Comparison of ENCODE assay signal across 1 cellular context in the genomic region with DNA sequence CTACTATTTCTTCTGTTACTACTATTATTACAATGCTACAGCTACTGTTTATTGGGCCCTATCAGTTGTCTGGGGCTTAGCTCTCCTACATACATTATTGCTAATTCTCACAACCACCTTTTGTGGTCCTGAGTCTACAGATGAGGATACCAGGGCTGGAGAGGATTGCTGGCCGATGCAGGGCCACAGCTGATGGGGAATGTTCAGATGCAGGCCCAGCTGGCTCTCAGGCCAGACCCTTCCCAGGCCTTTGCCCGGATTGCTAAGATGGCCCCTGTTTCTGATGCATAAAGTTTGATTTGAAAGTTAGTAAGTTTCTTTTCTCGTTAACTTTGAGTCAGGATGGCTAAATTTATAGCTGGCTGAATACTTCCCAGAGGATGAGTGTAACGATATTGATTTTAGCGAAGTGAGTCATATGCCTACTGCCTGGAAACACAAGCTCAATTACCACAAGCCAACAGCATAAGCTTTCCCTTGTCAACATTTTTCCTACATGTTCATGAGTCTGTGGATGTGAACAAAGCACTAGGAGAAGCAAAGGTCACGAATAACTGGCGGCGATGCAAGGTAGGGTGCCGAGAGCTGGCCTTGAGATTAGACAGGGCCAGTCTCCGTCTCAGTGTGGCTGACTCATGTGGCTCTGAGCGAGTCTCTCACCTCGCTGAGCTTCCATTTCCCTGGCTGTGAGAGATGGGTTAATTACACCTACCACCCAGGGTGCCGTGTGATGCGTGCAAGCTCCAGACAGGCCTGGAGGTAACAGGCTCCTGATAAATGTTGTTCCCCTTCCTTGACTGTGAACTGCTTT.
TF ChIP-seq lines count a peak whose summit lies in the region.

No MANE protein-coding gene starts in this region.

TF ChIP-seq in HepG2, 621 proteins besides CTCF, POLR2A, EP300 and RAD21 (continued from another document and continues in another):
- TF ChIP-seq, protein P1, sequence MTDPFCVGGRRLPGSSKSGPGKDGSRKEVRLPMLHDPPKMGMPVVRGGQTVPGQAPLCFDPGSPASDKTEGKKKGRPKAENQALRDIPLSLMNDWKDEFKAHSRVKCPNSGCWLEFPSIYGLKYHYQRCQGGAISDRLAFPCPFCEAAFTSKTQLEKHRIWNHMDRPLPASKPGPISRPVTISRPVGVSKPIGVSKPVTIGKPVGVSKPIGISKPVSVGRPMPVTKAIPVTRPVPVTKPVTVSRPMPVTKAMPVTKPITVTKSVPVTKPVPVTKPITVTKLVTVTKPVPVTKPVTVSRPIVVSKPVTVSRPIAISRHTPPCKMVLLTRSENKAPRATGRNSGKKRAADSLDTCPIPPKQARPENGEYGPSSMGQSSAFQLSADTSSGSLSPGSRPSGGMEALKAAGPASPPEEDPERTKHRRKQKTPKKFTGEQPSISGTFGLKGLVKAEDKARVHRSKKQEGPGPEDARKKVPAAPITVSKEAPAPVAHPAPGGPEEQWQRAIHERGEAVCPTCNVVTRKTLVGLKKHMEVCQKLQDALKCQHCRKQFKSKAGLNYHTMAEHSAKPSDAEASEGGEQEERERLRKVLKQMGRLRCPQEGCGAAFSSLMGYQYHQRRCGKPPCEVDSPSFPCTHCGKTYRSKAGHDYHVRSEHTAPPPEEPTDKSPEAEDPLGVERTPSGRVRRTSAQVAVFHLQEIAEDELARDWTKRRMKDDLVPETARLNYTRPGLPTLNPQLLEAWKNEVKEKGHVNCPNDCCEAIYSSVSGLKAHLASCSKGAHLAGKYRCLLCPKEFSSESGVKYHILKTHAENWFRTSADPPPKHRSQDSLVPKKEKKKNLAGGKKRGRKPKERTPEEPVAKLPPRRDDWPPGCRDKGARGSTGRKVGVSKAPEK (CRISPR knock-in tag; IDR thresholded peaks at IDR 0.05; ENCODE audit: borderline replicate concordance) = 0 out of 2 replicates have a peak, but pooled peaks have one; percentile 76
- TF ChIP-seq, protein P2, sequence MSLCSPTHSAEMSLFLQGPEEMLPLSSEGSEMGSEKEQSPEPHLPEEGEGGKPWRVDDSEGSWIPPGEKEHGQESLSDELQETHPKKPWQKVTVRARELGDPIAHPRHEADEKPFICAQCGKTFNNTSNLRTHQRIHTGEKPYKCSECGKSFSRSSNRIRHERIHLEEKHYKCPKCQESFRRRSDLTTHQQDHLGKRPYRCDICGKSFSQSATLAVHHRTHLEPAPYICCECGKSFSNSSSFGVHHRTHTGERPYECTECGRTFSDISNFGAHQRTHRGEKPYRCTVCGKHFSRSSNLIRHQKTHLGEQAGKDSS (CRISPR knock-in tag; IDR thresholded peaks at IDR 0.05; ENCODE audit: borderline replicate concordance, low read depth) = no peak; the same call in 1 of the 2 replicates
- TF ChIP-seq, protein P3, sequence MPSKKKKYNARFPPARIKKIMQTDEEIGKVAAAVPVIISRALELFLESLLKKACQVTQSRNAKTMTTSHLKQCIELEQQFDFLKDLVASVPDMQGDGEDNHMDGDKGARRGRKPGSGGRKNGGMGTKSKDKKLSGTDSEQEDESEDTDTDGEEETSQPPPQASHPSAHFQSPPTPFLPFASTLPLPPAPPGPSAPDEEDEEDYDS (CRISPR knock-in tag; IDR thresholded peaks at IDR 0.05) = peak; percentile 15; the same call in 1 of the 2 replicates
- TF ChIP-seq TBX3 (IDR thresholded peaks at IDR 0.05; ENCODE audit: borderline replicate concordance) (peak; percentile 68; the same call in 1 of the 2 replicates), ZBTB38 (CRISPR knock-in tag; IDR thresholded peaks at IDR 0.05) (peak; percentile 35; the same call in 1 of the 2 replicates), SMYD3 (CRISPR knock-in tag; IDR thresholded peaks at IDR 0.05) (no peak), ZNF75D (CRISPR knock-in tag; IDR thresholded peaks at IDR 0.05; ENCODE audit: borderline replicate concordance) (no peak), DPF2 (CRISPR knock-in tag; IDR thresholded peaks at IDR 0.05; ENCODE audit: borderline replicate concordance, low read depth) (peak; percentile 66; the same call in 1 of the 2 replicates), ELF1 (CRISPR knock-in tag; IDR thresholded peaks at IDR 0.05) (no peak), NR2F6 (IDR thresholded peaks at IDR 0.05) (peak; percentile 90), NR2F6 (CRISPR knock-in tag; IDR thresholded peaks at IDR 0.05) (peak; percentile 96), ZBTB42 (CRISPR knock-in tag; IDR thresholded peaks at IDR 0.05) (no peak), ZNF335 (CRISPR knock-in tag; IDR thresholded peaks at IDR 0.05) (peak; percentile 53; the same call in 1 of the 2 replicates), ZNF136 (CRISPR knock-in tag; IDR thresholded peaks at IDR 0.05; ENCODE audit: low read depth) (no peak), HNF4G (IDR thresholded peaks at IDR 0.05; ENCODE audit: borderline replicate concordance, low read depth, low read length) (peak; percentile 55; the same call in 1 of the 2 replicates), HNF4G (CRISPR knock-in tag; IDR thresholded peaks at IDR 0.05; ENCODE audit: borderline replicate concordance, low read depth) (0 out of 2 replicates have a peak, but pooled peaks have one; percentile 27), REPIN1 (CRISPR knock-in tag; IDR thresholded peaks at IDR 0.05; ENCODE audit: borderline replicate concordance, low read depth) (0 out of 2 replicates have a peak, but pooled peaks have one; percentile 35), ZNF317 (CRISPR knock-in tag; IDR thresholded peaks at IDR 0.05) (peak; percentile 84), CAMTA2 (CRISPR knock-in tag; IDR thresholded peaks at IDR 0.05; ENCODE audit: borderline replicate concordance) (no peak), CEBPB (IDR thresholded peaks at IDR 0.05; ENCODE audit: borderline replicate concordance, low read depth, low read length) (no peak), ZNF224 (CRISPR knock-in tag; IDR thresholded peaks at IDR 0.05) (no peak), GFI1 (CRISPR knock-in tag; IDR thresholded peaks at IDR 0.05; ENCODE audit: borderline replicate concordance) (peak; percentile 36; the same call in 1 of the 2 replicates), MED1 (CRISPR knock-in tag; IDR thresholded peaks at IDR 0.05) (peak; percentile 76), SAP130 (CRISPR knock-in tag; IDR thresholded peaks at IDR 0.05; ENCODE audit: low read depth) (peak; percentile 86), ZNF724P (CRISPR knock-in tag; IDR thresholded peaks at IDR 0.05; ENCODE audit: borderline replicate concordance) (no peak), GABPB1 (CRISPR knock-in tag; IDR thresholded peaks at IDR 0.05) (no peak), ZNF33B (CRISPR knock-in tag; IDR thresholded peaks at IDR 0.05) (no peak), PCBP2 (optimal IDR thresholded peaks at IDR 0.05; ENCODE audit: low read depth, low read length, poor library complexity, severe bottlenecking) (no peak)
- TF ChIP-seq, protein P4, sequence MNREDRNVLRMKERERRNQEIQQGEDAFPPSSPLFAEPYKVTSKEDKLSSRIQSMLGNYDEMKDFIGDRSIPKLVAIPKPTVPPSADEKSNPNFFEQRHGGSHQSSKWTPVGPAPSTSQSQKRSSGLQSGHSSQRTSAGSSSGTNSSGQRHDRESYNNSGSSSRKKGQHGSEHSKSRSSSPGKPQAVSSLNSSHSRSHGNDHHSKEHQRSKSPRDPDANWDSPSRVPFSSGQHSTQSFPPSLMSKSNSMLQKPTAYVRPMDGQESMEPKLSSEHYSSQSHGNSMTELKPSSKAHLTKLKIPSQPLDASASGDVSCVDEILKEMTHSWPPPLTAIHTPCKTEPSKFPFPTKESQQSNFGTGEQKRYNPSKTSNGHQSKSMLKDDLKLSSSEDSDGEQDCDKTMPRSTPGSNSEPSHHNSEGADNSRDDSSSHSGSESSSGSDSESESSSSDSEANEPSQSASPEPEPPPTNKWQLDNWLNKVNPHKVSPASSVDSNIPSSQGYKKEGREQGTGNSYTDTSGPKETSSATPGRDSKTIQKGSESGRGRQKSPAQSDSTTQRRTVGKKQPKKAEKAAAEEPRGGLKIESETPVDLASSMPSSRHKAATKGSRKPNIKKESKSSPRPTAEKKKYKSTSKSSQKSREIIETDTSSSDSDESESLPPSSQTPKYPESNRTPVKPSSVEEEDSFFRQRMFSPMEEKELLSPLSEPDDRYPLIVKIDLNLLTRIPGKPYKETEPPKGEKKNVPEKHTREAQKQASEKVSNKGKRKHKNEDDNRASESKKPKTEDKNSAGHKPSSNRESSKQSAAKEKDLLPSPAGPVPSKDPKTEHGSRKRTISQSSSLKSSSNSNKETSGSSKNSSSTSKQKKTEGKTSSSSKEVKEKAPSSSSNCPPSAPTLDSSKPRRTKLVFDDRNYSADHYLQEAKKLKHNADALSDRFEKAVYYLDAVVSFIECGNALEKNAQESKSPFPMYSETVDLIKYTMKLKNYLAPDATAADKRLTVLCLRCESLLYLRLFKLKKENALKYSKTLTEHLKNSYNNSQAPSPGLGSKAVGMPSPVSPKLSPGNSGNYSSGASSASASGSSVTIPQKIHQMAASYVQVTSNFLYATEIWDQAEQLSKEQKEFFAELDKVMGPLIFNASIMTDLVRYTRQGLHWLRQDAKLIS (CRISPR knock-in tag; IDR thresholded peaks at IDR 0.05) = no peak
- TF ChIP-seq, protein P5, sequence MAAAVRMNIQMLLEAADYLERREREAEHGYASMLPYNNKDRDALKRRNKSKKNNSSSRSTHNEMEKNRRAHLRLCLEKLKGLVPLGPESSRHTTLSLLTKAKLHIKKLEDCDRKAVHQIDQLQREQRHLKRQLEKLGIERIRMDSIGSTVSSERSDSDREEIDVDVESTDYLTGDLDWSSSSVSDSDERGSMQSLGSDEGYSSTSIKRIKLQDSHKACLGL (CRISPR knock-in tag; IDR thresholded peaks at IDR 0.05) = no peak
- TF ChIP-seq, protein P6, sequence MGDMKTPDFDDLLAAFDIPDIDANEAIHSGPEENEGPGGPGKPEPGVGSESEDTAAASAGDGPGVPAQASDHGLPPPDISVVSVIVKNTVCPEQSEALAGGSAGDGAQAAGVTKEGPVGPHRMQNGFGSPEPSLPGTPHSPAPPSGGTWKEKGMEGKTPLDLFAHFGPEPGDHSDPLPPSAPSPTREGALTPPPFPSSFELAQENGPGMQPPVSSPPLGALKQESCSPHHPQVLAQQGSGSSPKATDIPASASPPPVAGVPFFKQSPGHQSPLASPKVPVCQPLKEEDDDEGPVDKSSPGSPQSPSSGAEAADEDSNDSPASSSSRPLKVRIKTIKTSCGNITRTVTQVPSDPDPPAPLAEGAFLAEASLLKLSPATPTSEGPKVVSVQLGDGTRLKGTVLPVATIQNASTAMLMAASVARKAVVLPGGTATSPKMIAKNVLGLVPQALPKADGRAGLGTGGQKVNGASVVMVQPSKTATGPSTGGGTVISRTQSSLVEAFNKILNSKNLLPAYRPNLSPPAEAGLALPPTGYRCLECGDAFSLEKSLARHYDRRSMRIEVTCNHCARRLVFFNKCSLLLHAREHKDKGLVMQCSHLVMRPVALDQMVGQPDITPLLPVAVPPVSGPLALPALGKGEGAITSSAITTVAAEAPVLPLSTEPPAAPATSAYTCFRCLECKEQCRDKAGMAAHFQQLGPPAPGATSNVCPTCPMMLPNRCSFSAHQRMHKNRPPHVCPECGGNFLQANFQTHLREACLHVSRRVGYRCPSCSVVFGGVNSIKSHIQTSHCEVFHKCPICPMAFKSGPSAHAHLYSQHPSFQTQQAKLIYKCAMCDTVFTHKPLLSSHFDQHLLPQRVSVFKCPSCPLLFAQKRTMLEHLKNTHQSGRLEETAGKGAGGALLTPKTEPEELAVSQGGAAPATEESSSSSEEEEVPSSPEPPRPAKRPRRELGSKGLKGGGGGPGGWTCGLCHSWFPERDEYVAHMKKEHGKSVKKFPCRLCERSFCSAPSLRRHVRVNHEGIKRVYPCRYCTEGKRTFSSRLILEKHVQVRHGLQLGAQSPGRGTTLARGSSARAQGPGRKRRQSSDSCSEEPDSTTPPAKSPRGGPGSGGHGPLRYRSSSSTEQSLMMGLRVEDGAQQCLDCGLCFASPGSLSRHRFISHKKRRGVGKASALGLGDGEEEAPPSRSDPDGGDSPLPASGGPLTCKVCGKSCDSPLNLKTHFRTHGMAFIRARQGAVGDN (CRISPR knock-in tag; IDR thresholded peaks at IDR 0.05) = peak; percentile 70
- TF ChIP-seq, protein P7, sequence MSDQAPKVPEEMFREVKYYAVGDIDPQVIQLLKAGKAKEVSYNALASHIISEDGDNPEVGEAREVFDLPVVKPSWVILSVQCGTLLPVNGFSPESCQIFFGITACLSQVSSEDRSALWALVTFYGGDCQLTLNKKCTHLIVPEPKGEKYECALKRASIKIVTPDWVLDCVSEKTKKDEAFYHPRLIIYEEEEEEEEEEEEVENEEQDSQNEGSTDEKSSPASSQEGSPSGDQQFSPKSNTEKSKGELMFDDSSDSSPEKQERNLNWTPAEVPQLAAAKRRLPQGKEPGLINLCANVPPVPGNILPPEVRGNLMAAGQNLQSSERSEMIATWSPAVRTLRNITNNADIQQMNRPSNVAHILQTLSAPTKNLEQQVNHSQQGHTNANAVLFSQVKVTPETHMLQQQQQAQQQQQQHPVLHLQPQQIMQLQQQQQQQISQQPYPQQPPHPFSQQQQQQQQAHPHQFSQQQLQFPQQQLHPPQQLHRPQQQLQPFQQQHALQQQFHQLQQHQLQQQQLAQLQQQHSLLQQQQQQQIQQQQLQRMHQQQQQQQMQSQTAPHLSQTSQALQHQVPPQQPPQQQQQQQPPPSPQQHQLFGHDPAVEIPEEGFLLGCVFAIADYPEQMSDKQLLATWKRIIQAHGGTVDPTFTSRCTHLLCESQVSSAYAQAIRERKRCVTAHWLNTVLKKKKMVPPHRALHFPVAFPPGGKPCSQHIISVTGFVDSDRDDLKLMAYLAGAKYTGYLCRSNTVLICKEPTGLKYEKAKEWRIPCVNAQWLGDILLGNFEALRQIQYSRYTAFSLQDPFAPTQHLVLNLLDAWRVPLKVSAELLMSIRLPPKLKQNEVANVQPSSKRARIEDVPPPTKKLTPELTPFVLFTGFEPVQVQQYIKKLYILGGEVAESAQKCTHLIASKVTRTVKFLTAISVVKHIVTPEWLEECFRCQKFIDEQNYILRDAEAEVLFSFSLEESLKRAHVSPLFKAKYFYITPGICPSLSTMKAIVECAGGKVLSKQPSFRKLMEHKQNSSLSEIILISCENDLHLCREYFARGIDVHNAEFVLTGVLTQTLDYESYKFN (CRISPR knock-in tag; conservative IDR thresholded peaks at IDR 0.05) = peak; percentile 84
- TF ChIP-seq, protein P8, sequence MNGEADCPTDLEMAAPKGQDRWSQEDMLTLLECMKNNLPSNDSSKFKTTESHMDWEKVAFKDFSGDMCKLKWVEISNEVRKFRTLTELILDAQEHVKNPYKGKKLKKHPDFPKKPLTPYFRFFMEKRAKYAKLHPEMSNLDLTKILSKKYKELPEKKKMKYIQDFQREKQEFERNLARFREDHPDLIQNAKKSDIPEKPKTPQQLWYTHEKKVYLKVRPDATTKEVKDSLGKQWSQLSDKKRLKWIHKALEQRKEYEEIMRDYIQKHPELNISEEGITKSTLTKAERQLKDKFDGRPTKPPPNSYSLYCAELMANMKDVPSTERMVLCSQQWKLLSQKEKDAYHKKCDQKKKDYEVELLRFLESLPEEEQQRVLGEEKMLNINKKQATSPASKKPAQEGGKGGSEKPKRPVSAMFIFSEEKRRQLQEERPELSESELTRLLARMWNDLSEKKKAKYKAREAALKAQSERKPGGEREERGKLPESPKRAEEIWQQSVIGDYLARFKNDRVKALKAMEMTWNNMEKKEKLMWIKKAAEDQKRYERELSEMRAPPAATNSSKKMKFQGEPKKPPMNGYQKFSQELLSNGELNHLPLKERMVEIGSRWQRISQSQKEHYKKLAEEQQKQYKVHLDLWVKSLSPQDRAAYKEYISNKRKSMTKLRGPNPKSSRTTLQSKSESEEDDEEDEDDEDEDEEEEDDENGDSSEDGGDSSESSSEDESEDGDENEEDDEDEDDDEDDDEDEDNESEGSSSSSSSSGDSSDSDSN (CRISPR knock-in tag; IDR thresholded peaks at IDR 0.05) = peak; percentile 34; the same call in 1 of the 2 replicates
- TF ChIP-seq, protein P9, sequence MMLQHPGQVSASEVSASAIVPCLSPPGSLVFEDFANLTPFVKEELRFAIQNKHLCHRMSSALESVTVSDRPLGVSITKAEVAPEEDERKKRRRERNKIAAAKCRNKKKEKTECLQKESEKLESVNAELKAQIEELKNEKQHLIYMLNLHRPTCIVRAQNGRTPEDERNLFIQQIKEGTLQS (CRISPR knock-in tag; IDR thresholded peaks at IDR 0.05) = peak; percentile 82
